ENCODE assay signal across 8 cellular contexts in genomic region chr19:45730389-45731288, GRCh38. TPM values are rescaled to one million over a fixed set of nuclear protein-coding genes. Genes with fewer than 3 reads are reported as not detected.
DNase-seq lines count a peak whose midpoint lies in the region; ATAC-seq, FAIRE-seq and TF ChIP-seq lines count a peak whose summit lies in the region.

Gene FBXO46 (minus strand): TSS chr19:45730896. CDS start chr19:45713495, 17,401 bp downstream.

- peaks cover 41% of the 10 kb centered on the region for H3K79me2 ChIP-seq in OCI-LY1 (ENCODE audit: insufficient read depth, low read length)

- H3K9ac ChIP-seq in HUES64 (ENCODE audit: low read depth, low read length) (peak within 1 kb of the TSS; percentile 79), OCI-LY1 (ENCODE audit: low read length) (peak within 1 kb of the TSS; percentile 94)

- no peaks in the 10 kb centered on the region for H3K9me2 ChIP-seq in OCI-LY1 (ENCODE audit: low read depth, low read length)

- H3K27me3 ChIP-seq in HUES64 (ENCODE audit: insufficient read depth, low read length) (no peaks in the 10 kb centered on the region), OCI-LY1 (ENCODE audit: insufficient read depth, low read length) (no peaks in the 10 kb centered on the region)

- peak; percentile 97 for DNase-seq in D341Med (ENCODE audit: low spot score)
- DNase-seq in activated CD8-positive, alpha-beta memory T cell treated with anti-CD3 and anti-CD28 coated beads, Interleukin-2, amount 50 U/mL, for 4 hours = peak; percentile 93
- DNase-seq in stimulated activated CD8-positive, alpha-beta memory T cell treated with anti-CD3 and anti-CD28 coated beads, Interleukin-15, amount 100 ng/mL, for 4 hours (ENCODE audit: low read depth in 2 of 2) = peak; percentile 83 to 87

- no peaks in the 10 kb centered on the region for H4K20me1 ChIP-seq in OCI-LY1 (ENCODE audit: insufficient read depth, low read length)

- peak; percentile 34; the same call in 1 of the 2 replicates for TF ChIP-seq CTCF in OCI-LY1 (IDR thresholded peaks at IDR 0.05; ENCODE audit: low read length)

- peak within 1 kb of the TSS; percentile 50 for H3K27ac ChIP-seq in HUES64 (ENCODE audit: low read depth, low read length)
- peak within 1 kb of the TSS; percentile 24 for H3K27ac ChIP-seq in OCI-LY1 (ENCODE audit: low read depth, low read length, poor library complexity, severe bottlenecking)
- no peak within 1 kb of the TSS for H3K27ac ChIP-seq in mesodermal cell (ENCODE audit: low read depth, low read length, severe bottlenecking)

- no peaks in the 10 kb centered on the region for H3K36me3 ChIP-seq in HUES64 (ENCODE audit: insufficient read depth, low read length)
- 0 out of 2 replicates have a peak, but pooled peaks cover 4% of the 10 kb centered on the region for H3K36me3 ChIP-seq in OCI-LY1 (ENCODE audit: insufficient read depth, low read length)
- peaks cover 3% of the 10 kb centered on the region for H3K36me3 ChIP-seq in mesodermal cell (ENCODE audit: control insufficient read depth, insufficient read depth, low read length)

- H2AFZ ChIP-seq in OCI-LY1 (ENCODE audit: low read length) = no peak within 1 kb of the TSS

- 2% methylated on average over 48 of the region's 48 CpGs for WGBS in HUES64
- 1% methylated on average over 27 to 30 of the region's 48 CpGs for WGBS in mesodermal cell (ENCODE audit: insufficient coverage in 2 of 2), 2 experiments

- H3K4me2 ChIP-seq in OCI-LY1 (ENCODE audit: low read length) = peak within 1 kb of the TSS; percentile 89

- H3K9me3 ChIP-seq in HUES64 (ENCODE audit: insufficient read depth, low read depth, low read length) = no peaks in the 10 kb centered on the region
- no peaks in the 10 kb centered on the region for H3K9me3 ChIP-seq in OCI-LY1 (ENCODE audit: low read length)
- no peaks in the 10 kb centered on the region for H3K9me3 ChIP-seq in mesodermal cell (ENCODE audit: control insufficient read depth, low read length)

- no peaks in the 10 kb centered on the region for H3F3A ChIP-seq in OCI-LY1 (ENCODE audit: insufficient read depth, low read length)

- H3K4me1 ChIP-seq in HUES64 (ENCODE audit: insufficient read depth, low read length) (no peaks in the 10 kb centered on the region), OCI-LY1 (ENCODE audit: insufficient read depth, low read length, severe bottlenecking) (peaks cover 9% of the 10 kb centered on the region), mesodermal cell (ENCODE audit: control insufficient read depth, insufficient read depth, low read length, poor library complexity, severe bottlenecking) (peaks cover 5% of the 10 kb centered on the region)

- FAIRE-seq in endometrium (lab: Jason Lieb, UNC) = peak; percentile 98

- ATAC-seq in GM21390 (IDR thresholded peaks at IDR 0.05; ENCODE audit: unreplicated experiment) = peak; percentile 86

- H3K4me3 ChIP-seq in HUES64 (ENCODE audit: low read length) (peak within 1 kb of the TSS; percentile 87), OCI-LY1 (ENCODE audit: low read depth, low read length, poor library complexity, severe bottlenecking) (peak within 1 kb of the TSS; percentile 92), mesodermal cell (ENCODE audit: extremely low read depth, insufficient read depth, low read length, poor library complexity, severe bottlenecking) (peak within 1 kb of the TSS; percentile 99)

RNA-seq across cellular contexts. Expression of gene FBXO46, which starts in this region (rescaled TPM):
- polyA plus RNA-seq in HUES64 (2013, experiment 1 of 2) = 14.2 TPM
- polyA plus RNA-seq in HUES64 (2013, experiment 2 of 2) = 13.4 TPM
- 10.3 TPM for polyA plus RNA-seq in mesodermal cell (2013, experiment 1 of 2)
- polyA plus RNA-seq in mesodermal cell (2013, experiment 2 of 2) = 8.8 TPM
